ENCODE assay signal across 9 cellular contexts in the genomic region with DNA sequence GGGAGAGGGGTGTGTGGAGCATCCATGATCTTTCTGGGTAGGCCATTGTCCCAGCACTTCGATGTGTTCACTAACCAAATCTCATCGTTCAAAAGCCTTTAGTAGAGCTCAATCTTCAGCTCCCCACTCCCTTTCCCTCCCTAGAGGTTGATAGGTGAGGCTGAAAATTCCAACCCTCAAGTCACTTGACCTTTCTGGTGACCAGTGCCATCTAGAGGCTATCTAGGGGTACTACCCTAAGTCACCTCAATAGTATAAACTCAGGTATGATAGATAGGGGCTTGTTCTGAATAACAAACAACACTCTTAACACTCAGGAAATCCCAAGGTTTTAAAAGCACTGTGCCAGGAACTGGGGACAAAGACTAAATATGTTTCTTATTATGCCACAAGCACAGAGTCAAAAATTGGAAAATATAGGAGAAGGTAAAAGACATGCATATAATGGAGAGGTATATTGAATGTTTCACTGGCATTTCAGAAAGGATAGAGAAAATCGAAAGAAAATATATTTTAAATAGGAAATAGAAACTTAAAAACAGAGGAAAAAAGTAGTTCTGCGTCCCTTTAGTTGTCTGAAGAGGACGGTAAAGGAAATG. TPM values are rescaled to one million over a fixed set of nuclear protein-coding genes. Genes with fewer than 3 reads are reported as not detected.
DNase-seq lines count a peak whose midpoint lies in the region; ATAC-seq and TF ChIP-seq lines count a peak whose summit lies in the region.
"Had no signal": no experiment of that assay in that cellular context is flagged by ENCODE, and none has a peak within 500 bp of the region (broad histone marks: within the 10 kb centered on the region; RNA-seq: fewer than 3 reads in every experiment).

No MANE protein-coding gene starts in this region.

- 46 to 55% methylated on average over 5 of the region's 5 CpGs for WGBS in lung, 2 donors

- no peaks in the 10 kb centered on the region for H3K9me3 ChIP-seq in lung (ENCODE audit: control insufficient read depth in 2 of 2, insufficient read depth in 1 of 2, low read length in 1 of 2)

- in situ Hi-C loops in astrocyte of the cerebellum (cut with HindIII; ENCODE audit: low sequenced_read_pairs): no loop called here

- TF ChIP-seq CTCF in astrocyte of the cerebellum (IDR thresholded peaks at IDR 0.05; ENCODE audit: low read depth, low read length, missing control alignments) (peak; percentile 63), lung (IDR thresholded peaks at IDR 0.05; ENCODE audit: control extremely low read depth, extremely low read depth) (peak; percentile 38)

- H3K4me1 Mint-ChIP-seq in activated T-cell treated with anti-CD3 and anti-CD28 coated beads, Interleukin-2, amount 50 U/mL, for 24 hours (ENCODE audit: low read depth): peaks cover 3% of the 10 kb centered on the region

- H3K36me3 Mint-ChIP-seq in activated T-cell treated with anti-CD3 and anti-CD28 coated beads, Interleukin-2, amount 50 U/mL, for 24 hours (ENCODE audit: low read depth): no peaks in the 10 kb centered on the region

- ATAC-seq in HG02798 (IDR thresholded peaks at IDR 0.05; ENCODE audit: poor library complexity, unreplicated experiment): peak; percentile 80
- ATAC-seq in lung (ENCODE audit: insufficient read depth, low FRiP score): peak; percentile 72
- ATAC-seq in HG02885 (IDR thresholded peaks at IDR 0.05; ENCODE audit: poor library complexity, unreplicated experiment): no peak
- no peak for ATAC-seq in HG03442 (IDR thresholded peaks at IDR 0.05; ENCODE audit: unreplicated experiment)

- no peaks in the 10 kb centered on the region for H3K27me3 ChIP-seq in lung (ENCODE audit: control insufficient read depth, insufficient read depth)

- H3K27ac ChIP-seq in lung (ENCODE audit: low read depth in 1 of 2, low read length in 1 of 2): no peak overlapping the region

- H3K9me3 Mint-ChIP-seq in activated T-cell treated with anti-CD3 and anti-CD28 coated beads, Interleukin-2, amount 50 U/mL, for 24 hours: no peaks in the 10 kb centered on the region

- H3K27ac Mint-ChIP-seq in activated T-cell treated with anti-CD3 and anti-CD28 coated beads, Interleukin-2, amount 50 U/mL, for 24 hours: no peak overlapping the region

- H3K4me3 Mint-ChIP-seq in activated T-cell treated with anti-CD3 and anti-CD28 coated beads, Interleukin-2, amount 50 U/mL, for 24 hours: no peak overlapping the region

- H3K36me3 ChIP-seq in lung (ENCODE audit: control insufficient read depth in 2 of 2, insufficient read depth in 2 of 2, low read length in 2 of 2): no peaks in the 10 kb centered on the region

- H3K4me3 ChIP-seq in astrocyte of the cerebellum (ENCODE audit: low read depth, low read length) (no peak overlapping the region), lung (no peak overlapping the region)

- peaks cover 1% of the 10 kb centered on the region for H3K27me3 Mint-ChIP-seq in activated T-cell treated with anti-CD3 and anti-CD28 coated beads, Interleukin-2, amount 50 U/mL, for 24 hours

- peak; percentile 7 for DNase-seq in activated T-cell treated with anti-CD3 and anti-CD28 coated beads for 24 hours (ENCODE audit: low read depth)
- DNase-seq in activated T-cell treated with anti-CD3 and anti-CD28 coated beads, Interleukin-2, amount 50 U/mL, for 24 hours: no peak
- DNase-seq in NOMO-1 (lab: John Stamatoyannopoulos, UW; ENCODE audit: unreplicated experiment in 2 of 2): peak; percentile 10 to 53
- DNase-seq in astrocyte of the cerebellum (ENCODE audit: low read depth): no peak
- no peak for DNase-seq in lung (ENCODE audit: low spot score)

- H3K4me1 ChIP-seq in lung (ENCODE audit: control insufficient read depth in 2 of 2, insufficient read depth in 2 of 2, low read length in 2 of 2): no peaks in the 10 kb centered on the region

RNA-seq across cellular contexts. Expression of gene CD53, which starts 42.9 kb away (rescaled TPM):
- total RNA-seq in lung: 100 to 1,000 TPM in 1 of 2 donors, 10 to 100 TPM in 1; 59.9 to 118 TPM
- polyA plus RNA-seq in lung: 100 to 1,000 TPM in 1 of 2 donors, 10 to 100 TPM in 1; 41.2 to 583 TPM
- total RNA-seq: glomerular endothelial cell had no signal

Comparison
In these comparisons a context has a peak if more than half of its experiments do, and no peak if none do; other contexts are left out.
1. DNase-seq: peak in activated T-cell treated with anti-CD3 and anti-CD28 coated beads for 24 hours (single experiment) and NOMO-1 (2 of 2); none in activated T-cell treated with anti-CD3 and anti-CD28 coated beads, Interleukin-2, amount 50 U/mL, for 24 hours (single experiment), astrocyte of the cerebellum (single experiment) and lung (single experiment).
2. ATAC-seq: peak in HG02798 (single experiment) and lung (single experiment); none in HG02885 (single experiment) and HG03442 (single experiment).